In the genomic region with DNA sequence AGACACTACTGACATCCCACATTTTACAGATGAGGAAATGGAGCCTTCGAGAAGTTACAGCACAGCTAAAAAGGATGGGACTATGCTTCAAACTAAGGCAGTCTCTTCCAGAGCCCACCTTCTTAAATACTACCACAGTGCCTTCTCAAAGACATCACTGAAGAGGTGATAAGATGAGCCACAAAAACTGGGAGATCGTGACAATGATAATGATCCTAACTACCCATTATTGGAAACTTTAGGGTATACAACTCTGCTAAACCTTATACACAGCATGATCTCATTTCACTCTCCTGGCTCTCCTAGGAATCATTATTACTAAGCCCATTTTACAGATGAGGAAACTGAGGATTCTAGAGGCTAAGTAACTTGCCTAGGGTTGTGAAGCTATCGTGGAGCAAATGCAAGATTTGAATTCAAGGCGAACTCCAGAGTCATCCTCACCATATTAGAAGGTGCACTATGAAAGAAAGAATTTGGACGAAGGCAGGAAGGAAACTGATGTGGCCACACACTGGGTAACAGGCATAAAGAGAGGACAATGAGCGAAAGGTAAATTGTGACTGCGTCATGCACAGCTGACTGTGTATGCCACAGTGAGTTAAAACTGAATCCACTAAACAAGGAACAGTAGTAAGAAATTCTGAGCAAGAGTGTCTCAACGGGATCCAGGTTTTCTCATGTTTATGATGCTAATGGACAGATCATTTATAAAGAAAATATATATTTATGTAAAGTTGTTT, we compare ENCODE assay signal across 13 cellular contexts.
"Had no signal": no experiment of that assay in that cellular context is flagged by ENCODE, and none has a peak within 500 bp of the region (broad histone marks: within the 10 kb centered on the region; RNA-seq: fewer than 3 reads in every experiment).

No MANE protein-coding gene starts in this region.

- ATAC-seq: activated CD8-positive, alpha-beta memory T cell treated with anti-CD3 and anti-CD28 coated beads, Interleukin-2, amount 10 ng/mL, durations not matched to agents 7 days and 5 days; left lobe of liver had no signal

- H3K36me3 Mint-ChIP-seq: brain had no signal

- H3K4me3 Mint-ChIP-seq: activated CD8-positive, alpha-beta memory T cell treated with anti-CD3 and anti-CD28 coated beads, Interleukin-2, amount 10 ng/mL, durations not matched to agents 7 days and 5 days; brain; type B pancreatic cell had no signal

- H3K9me3 Mint-ChIP-seq: brain, type B pancreatic cell had no signal

- DNase-seq: activated CD4-positive, alpha-beta T cell treated with anti-CD3 and anti-CD28 coated beads, Interleukin-2, amount 50 U/mL, for 4 hours; activated CD4-positive, CD25-positive, alpha-beta regulatory T cell; activated CD8-positive, alpha-beta memory T cell treated with anti-CD3 and anti-CD28 coated beads, Interleukin-2, amount 10 ng/mL, durations not matched to agents 7 days and 5 days; activated naive CD4-positive, alpha-beta T cell; amygdala; central memory CD4-positive, alpha-beta T cell; colonic mucosa; midbrain; stimulated activated CD4-positive, alpha-beta T cell treated with anti-CD3 and anti-CD28 coated beads, Interleukin-4, amount 100 ng/mL, for 24 hours; stimulated activated naive CD4-positive, alpha-beta T cell had no signal

- H3K27me3 Mint-ChIP-seq: activated CD8-positive, alpha-beta memory T cell treated with anti-CD3 and anti-CD28 coated beads, Interleukin-2, amount 10 ng/mL, durations not matched to agents 7 days and 5 days; brain; type B pancreatic cell had no signal

- H3K27ac Mint-ChIP-seq: activated CD8-positive, alpha-beta memory T cell treated with anti-CD3 and anti-CD28 coated beads, Interleukin-2, amount 10 ng/mL, durations not matched to agents 7 days and 5 days; brain; type B pancreatic cell had no signal
